In genomic region chr5:84014966-84015365, GRCh38 we compare ENCODE assay signal across 29 cellular contexts.
"Had no signal": no experiment of that assay in that cellular context is flagged by ENCODE, and none has a peak within 500 bp of the region (broad histone marks: within the 10 kb centered on the region; RNA-seq: fewer than 3 reads in every experiment).

No MANE protein-coding gene starts in this region.

- H3K79me2 ChIP-seq: parathyroid adenoma had no signal

- H3K27me3 ChIP-seq: breast epithelium, esophagus muscularis mucosa, gastrocnemius medialis, testis had no signal

- H3K36me3 ChIP-seq: breast epithelium, esophagus muscularis mucosa, gastrocnemius medialis had no signal

- H3K27ac ChIP-seq: breast epithelium, esophagus muscularis mucosa, gastrocnemius medialis, parathyroid adenoma, psoas muscle, testis had no signal

- H3K4me1 ChIP-seq: breast epithelium, esophagus muscularis mucosa, gastrocnemius medialis, parathyroid adenoma, psoas muscle, testis had no signal

- ATAC-seq: gastrocnemius medialis; left cardiac atrium; left ventricle myocardium superior; naive thymus-derived CD4-positive, alpha-beta T cell; psoas muscle; T-helper 17 cell had no signal

- H3K9ac ChIP-seq: parathyroid adenoma had no signal

- FAIRE-seq: colon, keratinocyte, urothelium cell line had no signal

- H3K4me3 ChIP-seq: breast epithelium, esophagus muscularis mucosa, gastrocnemius medialis, psoas muscle, testis had no signal

- H3K9me3 ChIP-seq: breast epithelium, esophagus muscularis mucosa, gastrocnemius medialis, psoas muscle, testis had no signal

- DNase-seq: activated CD4-positive, alpha-beta memory T cell treated with anti-CD3 and anti-CD28 coated beads, Interleukin-2, amount 10 ng/mL, durations not matched to agents 7 days and 5 days; activated CD4-positive, alpha-beta T cell treated with anti-CD3 and anti-CD28 coated beads for 1 hour; activated CD4-positive, alpha-beta T cell treated with anti-CD3 and anti-CD28 coated beads, Interleukin-2, amount 10 ng/mL, durations not matched to agents 7 days and 5 days; activated CD8-positive, alpha-beta memory T cell treated with anti-CD3 and anti-CD28 coated beads, Interleukin-2, amount 50 U/mL, for 48 hours; activated gamma-delta T cell; activated naive CD4-positive, alpha-beta T cell treated with anti-CD3 and anti-CD28 coated beads, Interleukin-2, amount 10 ng/mL, durations not matched to agents 7 days and 5 days; activated naive CD8-positive, alpha-beta T cell treated with anti-CD3 and anti-CD28 coated beads, Interleukin-2, amount 10 ng/mL, durations not matched to agents 7 days and 5 days; activated T-cell treated with anti-CD3 and anti-CD28 coated beads, Interleukin-2, amount 50 U/mL, for 24 hours; amygdala; central memory CD4-positive, alpha-beta T cell; dermis blood vessel endothelial cell; effector CD4-positive, alpha-beta T cell; gastrocnemius medialis; glutamatergic neuron; left cardiac atrium; left ventricle myocardium superior; naive thymus-derived CD4-positive, alpha-beta T cell; psoas muscle; stimulated activated CD4-positive, alpha-beta T cell treated with anti-CD3 and anti-CD28 coated beads, Interleukin-15, amount 100 ng/mL, for 24 hours; stimulated activated naive CD4-positive, alpha-beta T cell treated with Interleukin-2 at 50 U/mL for 16 hours; T-helper 17 cell; testis; trophoblast cell had no signal

- H2AFZ ChIP-seq: parathyroid adenoma had no signal
